In genomic region chr2:37944268-37944667, GRCh38 we compare ENCODE assay signal across 9 cellular contexts.
"Had no signal": no experiment of that assay in that cellular context is flagged by ENCODE, and none has a peak within 500 bp of the region (broad histone marks: within the 10 kb centered on the region; RNA-seq: fewer than 3 reads in every experiment).

No MANE protein-coding gene starts in this region.

- H3K4me3 ChIP-seq: GM23338, HAP-1 had no signal

- H3K27me3 Mint-ChIP-seq: IgD-negative memory B cell had no signal

- H3K36me3 ChIP-seq: HAP-1 had no signal

- H3K9me3 ChIP-seq: HAP-1 had no signal

- ATAC-seq: GM23338, HCT116 had no signal

- H3K4me2 ChIP-seq: GM23338 had no signal

- H3K4me3 Mint-ChIP-seq: GM23338, HFFc6, IgD-negative memory B cell had no signal

- FAIRE-seq: H1, HTR-8/SVneo had no signal

- DNase-seq: H7, HFFc6, KG1 had no signal

- H3K4me1 Mint-ChIP-seq: GM23338 had no signal

- H3K4me1 ChIP-seq: HAP-1 had no signal

- H2AFZ ChIP-seq: GM23338 had no signal

- H3K27ac Mint-ChIP-seq: GM23338, HFFc6, IgD-negative memory B cell had no signal
